In genomic region chr10:103452714-103453230, GRCh38 we compare ENCODE assay signal across 8 cellular contexts. TPM values are rescaled to one million over a fixed set of nuclear protein-coding genes. Genes with fewer than 3 reads are reported as not detected.
DNase-seq lines count a peak whose midpoint lies in the region; TF ChIP-seq lines count a peak whose summit lies in the region.

No MANE protein-coding gene starts in this region.

- H3K36me3 ChIP-seq in H7 (replicated peaks; ENCODE audit: control insufficient read depth, insufficient read depth, low read length) (peaks cover under 1% of the 10 kb centered on the region; the same call in 1 of the 2 replicates), breast epithelium (no peaks in the 10 kb centered on the region), mucosa of stomach (ENCODE audit: control insufficient read depth, insufficient read depth, low read length) (no peaks in the 10 kb centered on the region)

- H3K4me3 ChIP-seq in H7 (ENCODE audit: insufficient read depth, low read depth, low read length) (peak overlapping the region; percentile 42; the same call in 1 of the 2 replicates), breast epithelium (peak overlapping the region; percentile 68 to 91 (median 79)), mucosa of stomach (ENCODE audit: low read length) (no peak overlapping the region)

- H3K27me3 ChIP-seq in H7 (ENCODE audit: control insufficient read depth, insufficient read depth, low read length) (no peaks in the 10 kb centered on the region), breast epithelium (no peaks in the 10 kb centered on the region), mucosa of stomach (ENCODE audit: control insufficient read depth, insufficient read depth, low read length) (peaks cover 6% of the 10 kb centered on the region)

- TF ChIP-seq CTCF in 22Rv1 (IDR thresholded peaks at IDR 0.05) (no peak), breast epithelium (IDR thresholded peaks at IDR 0.05) (no peak)

- intact Hi-C loops in breast epithelium (cut with DNase I; ENCODE audit: low total_unique reads) = no loop called here

- H3K9ac ChIP-seq in mucosa of stomach (ENCODE audit: low read length) = peak overlapping the region; percentile 37

- no peak for TF ChIP-seq POLR2A in breast epithelium (IDR thresholded peaks at IDR 0.05)

- peak; percentile 69 for DNase-seq in H7
- no peak for DNase-seq in breast epithelium (ENCODE audit: low spot score in 2 of 2)
- no peak for DNase-seq in NCI-H128 (lab: John Stamatoyannopoulos, UW; ENCODE audit: unreplicated experiment)
- no peak for DNase-seq in NCI-H526 (lab: John Stamatoyannopoulos, UW)
- DNase-seq in DMS153 treated with DMSO at 0.1 percent for 48 hours (lab: John Stamatoyannopoulos, UW; ENCODE audit: unreplicated experiment) = no peak
- DNase-seq in cerebellum (ENCODE audit: low spot score) = no peak

- H3K9me3 ChIP-seq in breast epithelium = no peaks in the 10 kb centered on the region
- no peaks in the 10 kb centered on the region for H3K9me3 ChIP-seq in mucosa of stomach (ENCODE audit: control insufficient read depth, low read length)

- peaks cover 7 to 16% of the 10 kb centered on the region in 2 donors for H3K4me1 ChIP-seq in breast epithelium
- peaks cover 4% of the 10 kb centered on the region for H3K4me1 ChIP-seq in mucosa of stomach (ENCODE audit: control insufficient read depth, insufficient read depth, low read length)

- peak overlapping the region; percentile 91 for H3K27ac ChIP-seq in 22Rv1
- peak overlapping the region; percentile 83 to 97 for H3K27ac ChIP-seq in breast epithelium

RNA-seq across cellular contexts. Expression of gene CALHM2, which starts 0.6 kb away (rescaled TPM):
- total RNA-seq in H7 (2014; rRNA removed; shearing (Covaris generic)) = 2.4 and 3.4 TPM in 2 replicates
- 10 to 100 TPM; 38.9 to 98.3 (median 58.3) TPM for total RNA-seq in breast epithelium
- 4.9 TPM for total RNA-seq in cerebellum

RNA-seq across cellular contexts. Expression of gene CALHM1, which starts 5.9 kb away (rescaled TPM):
- total RNA-seq in H7 (2014; rRNA removed; shearing (Covaris generic)) = 0.07 TPM in 1 of 2 replicates, not detected in the other
- total RNA-seq in breast epithelium = not detected
- total RNA-seq in cerebellum = not detected

RNA-seq across cellular contexts. Expression of gene CALHM3, which starts 26.3 kb away (rescaled TPM):
- 0.10 and 0.15 TPM in 2 replicates for total RNA-seq in H7 (2014; rRNA removed; shearing (Covaris generic))
- not detected for total RNA-seq in breast epithelium
- not detected for total RNA-seq in cerebellum

RNA-seq across cellular contexts. Expression of gene NEURL1, which starts 40.7 kb away (rescaled TPM):
- 7.9 and 16.5 TPM in 2 replicates for total RNA-seq in H7 (2014; rRNA removed; shearing (Covaris generic))
- total RNA-seq in breast epithelium (1 to 10 TPM in 1 of 3 donors, under 1 TPM in 2; 0.16 to 1.5 (median 0.33) TPM), cerebellum (16.8 TPM)

RNA-seq across cellular contexts. Expression of gene PDCD11, which starts 56.3 kb away (rescaled TPM):
- total RNA-seq in H7 (2014; rRNA removed; shearing (Covaris generic)) = 55.7 and 56.2 TPM in 2 replicates
- 10 to 100 TPM; 16.2 to 29.1 (median 24.9) TPM for total RNA-seq in breast epithelium
- 22.3 TPM for total RNA-seq in cerebellum
